ENCODE assay signal across 8 cellular contexts in genomic region chr19:23070353-23070781, GRCh38. TPM values are rescaled to one million over a fixed set of nuclear protein-coding genes. Genes with fewer than 3 reads are reported as not detected.
DNase-seq lines count a peak whose midpoint lies in the region; ATAC-seq, FAIRE-seq and TF ChIP-seq lines count a peak whose summit lies in the region.

No MANE protein-coding gene starts in this region.

- H3K27ac ChIP-seq in esophagus muscularis mucosa (replicated peaks in 1 of 4), result no peak overlapping the region
- no peak overlapping the region for H3K27ac ChIP-seq in parathyroid adenoma

- in situ Hi-C loops in ACHN (cut with HindIII; ENCODE audit: low pct_ligation_motif_present, low pct_unique_long_range_greater_than_20kb, low sequenced_read_pairs), result no loop called here

- no peaks in the 10 kb centered on the region for H3K79me2 ChIP-seq in parathyroid adenoma

- H3K9ac ChIP-seq in parathyroid adenoma, result no peak overlapping the region

- ATAC-seq in GM18909 (IDR thresholded peaks at IDR 0.05; ENCODE audit: poor library complexity, unreplicated experiment), result no peak
- ATAC-seq in GM18520 (IDR thresholded peaks at IDR 0.05; ENCODE audit: unreplicated experiment), result no peak

- H2AFZ ChIP-seq in parathyroid adenoma, result peak overlapping the region; percentile 75

- H3K4me1 ChIP-seq in esophagus muscularis mucosa, result peaks cover 11 to 21% (median 19%) of the 10 kb centered on the region in 4 donors
- no peaks in the 10 kb centered on the region for H3K4me1 ChIP-seq in parathyroid adenoma

- H3K4me3 ChIP-seq in esophagus muscularis mucosa (peak overlapping the region; percentile 34 to 50 (median 38)), parathyroid adenoma (ENCODE audit: low read depth, low read length) (peak overlapping the region; percentile 44)

- H3K27me3 ChIP-seq in esophagus muscularis mucosa (peaks cover 0 to 59% (median 10%) of the 10 kb centered on the region in 4 donors), parathyroid adenoma (ENCODE audit: control insufficient read depth, insufficient read depth, low read length) (no peaks in the 10 kb centered on the region)

- no peak overlapping the region for H3K4me2 ChIP-seq in parathyroid adenoma (ENCODE audit: low read length)

- H3K36me3 ChIP-seq in esophagus muscularis mucosa, result no peaks in the 10 kb centered on the region
- no peaks in the 10 kb centered on the region for H3K36me3 ChIP-seq in parathyroid adenoma (ENCODE audit: control insufficient read depth, insufficient read depth, low read length)

- no peak for TF ChIP-seq POLR2A in esophagus muscularis mucosa (IDR thresholded peaks at IDR 0.05; ENCODE audit: low read depth)

- WGBS in esophagus muscularis mucosa, result 8% methylated on average over 16 of the region's 24 CpGs

- TF ChIP-seq CTCF in esophagus muscularis mucosa (IDR thresholded peaks at IDR 0.05) (peak in 2 of 3 experiments; percentile 19 to 54), parathyroid adenoma (IDR thresholded peaks at IDR 0.05) (peak; percentile 25)

- FAIRE-seq in HTR-8/SVneo (lab: Jason Lieb, UNC), result no peak

- TF ChIP-seq EP300 in esophagus muscularis mucosa (IDR thresholded peaks at IDR 0.05), result no peak

- intact Hi-C loops in esophagus muscularis mucosa (cut with DNase I), result no loop called here

- DNase-seq in GM04503 (ENCODE audit: low read depth), result peak; percentile 2
- peak; percentile 79 for DNase-seq in NCI-H146 (lab: John Stamatoyannopoulos, UW)
- no peak for DNase-seq in esophagus muscularis mucosa (ENCODE audit: extremely low spot score)
- DNase-seq in ACHN, result no peak
- no peak for DNase-seq in HTR-8/SVneo (ENCODE audit: insufficient read length, low spot score)

- no peaks in the 10 kb centered on the region for H3K9me3 ChIP-seq in esophagus muscularis mucosa
- no peaks in the 10 kb centered on the region for H3K9me3 ChIP-seq in parathyroid adenoma (ENCODE audit: control insufficient read depth, low read length)

RNA-seq across cellular contexts. Expression of gene ZNF730, which starts 46.5 kb away (rescaled TPM):
- total RNA-seq in esophagus muscularis mucosa, result under 1 TPM in 1 of 4 donors, not detected in 3; 0.33 TPM

Comparison
In these comparisons a context has a peak if more than half of its experiments do, and no peak if none do; other contexts are left out.
1. DNase-seq: peak in GM04503 (single experiment) and NCI-H146 (single experiment); none in esophagus muscularis mucosa (single experiment), ACHN (single experiment) and HTR-8/SVneo (single experiment).